Comparison of ENCODE assay signal across 26 cellular contexts in genomic region chr12:4862809-4863208, GRCh38. TPM values are rescaled to one million over a fixed set of nuclear protein-coding genes. Genes with fewer than 3 reads are reported as not detected.
"Had no signal": no experiment of that assay in that cellular context is flagged by ENCODE, and none has a peak within 500 bp of the region (broad histone marks: within the 10 kb centered on the region; RNA-seq: fewer than 3 reads in every experiment).

No MANE protein-coding gene starts in this region.

- DNase-seq: IMR-90, Karpas-422, KG1, MG63, NCI-H1092, NCI-H1105 treated with DMSO at 0.1 percent for 48 hours, NCI-H1417 treated with DMSO at 0.1 percent for 48 hours, NCI-H146, NCI-H1694 treated with DMSO at 0.1 percent for 48 hours, NCI-H1930, NCI-H2081, NCI-H2171, NCI-H226, NCI-H446, NCI-H510A, NCI-H524 treated with DMSO at 0.1 percent for 48 hours, NCI-H69, NCI-H774, Right ventricle myocardium superior, RPMI8226, SIG-M5 had no signal

- H3K36me3 ChIP-seq: MG63, SJSA1 had no signal

- H3K9me3 ChIP-seq: MG63, SJSA1 had no signal

- ATAC-seq: HepG2 had no signal

- FAIRE-seq: HepG2, RCC 7860 had no signal

- H3K4me1 ChIP-seq: SJSA1 had no signal

- H3K27ac ChIP-seq: SJSA1, SK-N-MC had no signal

- H3K4me3 ChIP-seq: MG63, SJSA1, SK-N-MC had no signal

RNA-seq across cellular contexts. Expression of gene KCNA1, which starts 46.9 kb away (rescaled TPM):
- total RNA-seq: HepG2, HT1080, IMR-90, Right ventricle myocardium superior, SJSA1 had no signal
- polyA plus RNA-seq: HepG2, IMR-90 had no signal
